19 cellular contexts compared by ENCODE assay signal in genomic region chr16:86946981-86947380, GRCh38.
DNase-seq lines count a peak whose midpoint lies in the region; ATAC-seq, FAIRE-seq and TF ChIP-seq lines count a peak whose summit lies in the region.
"Had no signal": no experiment of that assay in that cellular context is flagged by ENCODE, and none has a peak within 500 bp of the region (broad histone marks: within the 10 kb centered on the region; RNA-seq: fewer than 3 reads in every experiment).

No MANE protein-coding gene starts in this region.

- H3K4me1 Mint-ChIP-seq in natural killer cell treated with Interleukin-12 subunit alpha and Interleukin-12 subunit beta and Interleukin-15 and Interleukin-18, amount 100 ng/mL, for 72 hours (ENCODE audit: low read depth in 2 of 2) = no peaks in the 10 kb centered on the region
- no peaks in the 10 kb centered on the region for H3K4me1 Mint-ChIP-seq in natural killer cell
- peaks cover 13% of the 10 kb centered on the region for H3K4me1 Mint-ChIP-seq in astrocyte (ENCODE audit: low read depth, unreplicated experiment)

- H3K4me3 Mint-ChIP-seq in natural killer cell treated with Interleukin-12 subunit alpha and Interleukin-12 subunit beta and Interleukin-15 and Interleukin-18, amount 100 ng/mL, for 72 hours = no peak overlapping the region
- no peak overlapping the region for H3K4me3 Mint-ChIP-seq in natural killer cell
- no peak overlapping the region for H3K4me3 Mint-ChIP-seq in astrocyte (ENCODE audit: unreplicated experiment)

- H3K27ac Mint-ChIP-seq in natural killer cell treated with Interleukin-12 subunit alpha and Interleukin-12 subunit beta and Interleukin-15 and Interleukin-18, amount 100 ng/mL, for 72 hours = no peak overlapping the region
- no peak overlapping the region for H3K27ac Mint-ChIP-seq in natural killer cell
- no peak overlapping the region for H3K27ac Mint-ChIP-seq in astrocyte (ENCODE audit: unreplicated experiment)

- no peak for FAIRE-seq in astrocyte (lab: Jason Lieb, UNC)
- FAIRE-seq: G401.6 had no signal

- H3K4me2 ChIP-seq in astrocyte (ENCODE audit: low read length) = peak overlapping the region; percentile 54
- H3K4me2 ChIP-seq in osteoblast (ENCODE audit: insufficient read depth, low read length) = no peak overlapping the region
- H3K4me2 ChIP-seq: BLaER1 treated with 17β-estradiol and CSF1 and Interleukin-3, amounts not matched to agents 10 nM and 100 nM had no signal

- H3K9me3 Mint-ChIP-seq in natural killer cell treated with Interleukin-12 subunit alpha and Interleukin-12 subunit beta and Interleukin-15 and Interleukin-18, amount 100 ng/mL, for 72 hours = no peaks in the 10 kb centered on the region
- H3K9me3 Mint-ChIP-seq in natural killer cell (no peaks in the 10 kb centered on the region), astrocyte (ENCODE audit: unreplicated experiment) (peaks cover 1% of the 10 kb centered on the region)

- H3K9me3 ChIP-seq in astrocyte (ENCODE audit: insufficient read depth, low read depth, low read length) (peaks cover 5% of the 10 kb centered on the region), osteoblast (ENCODE audit: low read depth, low read length) (no peaks in the 10 kb centered on the region), aorta (ENCODE audit: control insufficient read depth, low read length) (no peaks in the 10 kb centered on the region)
- H3K9me3 ChIP-seq: BLaER1 treated with 17β-estradiol and CSF1 and Interleukin-3, amounts not matched to agents 10 nM and 100 nM; Peyer's patch had no signal

- peaks cover 6 to 8% of the 10 kb centered on the region in 2 donors for H3K27me3 Mint-ChIP-seq in natural killer cell treated with Interleukin-12 subunit alpha and Interleukin-12 subunit beta and Interleukin-15 and Interleukin-18, amount 100 ng/mL, for 72 hours
- peaks cover 0 to 2% of the 10 kb centered on the region in 2 donors for H3K27me3 Mint-ChIP-seq in natural killer cell (ENCODE audit: low read depth in 2 of 2)
- H3K27me3 Mint-ChIP-seq in astrocyte (ENCODE audit: low read depth, unreplicated experiment) = no peaks in the 10 kb centered on the region

- H3K27ac ChIP-seq in astrocyte (ENCODE audit: low read depth, low read length) (no peak overlapping the region), osteoblast (ENCODE audit: low read depth, low read length) (no peak overlapping the region), aorta (ENCODE audit: low read depth in 1 of 2, low read length in 2 of 2) (no peak overlapping the region)
- H3K27ac ChIP-seq: BLaER1 treated with 17β-estradiol and CSF1 and Interleukin-3, amounts not matched to agents 10 nM and 100 nM; Peyer's patch had no signal

- H3K36me3 ChIP-seq in astrocyte (ENCODE audit: insufficient read depth, low read length) = no peaks in the 10 kb centered on the region
- no peaks in the 10 kb centered on the region for H3K36me3 ChIP-seq in osteoblast (ENCODE audit: insufficient read depth, low read length)
- no peaks in the 10 kb centered on the region for H3K36me3 ChIP-seq in aorta (ENCODE audit: control insufficient read depth in 1 of 2, insufficient read depth in 2 of 2, low read length in 1 of 2)
- H3K36me3 ChIP-seq: BLaER1 treated with 17β-estradiol and CSF1 and Interleukin-3, amounts not matched to agents 10 nM and 100 nM; Peyer's patch had no signal

- H3K9ac ChIP-seq in astrocyte (ENCODE audit: low read length) = no peak overlapping the region
- H3K9ac ChIP-seq: BLaER1 treated with 17β-estradiol and CSF1 and Interleukin-3, amounts not matched to agents 10 nM and 100 nM had no signal

- H3K79me2 ChIP-seq in astrocyte (ENCODE audit: insufficient read depth, low read length) (peaks cover 12% of the 10 kb centered on the region), osteoblast (ENCODE audit: insufficient read depth, low read length) (no peaks in the 10 kb centered on the region)

- H3K36me3 Mint-ChIP-seq in natural killer cell treated with Interleukin-12 subunit alpha and Interleukin-12 subunit beta and Interleukin-15 and Interleukin-18, amount 100 ng/mL, for 72 hours = no peaks in the 10 kb centered on the region
- H3K36me3 Mint-ChIP-seq in natural killer cell (no peaks in the 10 kb centered on the region), astrocyte (ENCODE audit: low read depth, unreplicated experiment) (no peaks in the 10 kb centered on the region)

- H4K20me1 ChIP-seq in astrocyte (ENCODE audit: insufficient read depth, low read length) (no peaks in the 10 kb centered on the region), osteoblast (ENCODE audit: insufficient read depth, low read length) (no peaks in the 10 kb centered on the region)
- H4K20me1 ChIP-seq: BLaER1 treated with 17β-estradiol and CSF1 and Interleukin-3, amounts not matched to agents 10 nM and 100 nM had no signal

- H2AFZ ChIP-seq in astrocyte (ENCODE audit: low read depth, low read length) (no peak overlapping the region), osteoblast (ENCODE audit: low read length) (no peak overlapping the region)

- H3K4me1 ChIP-seq in astrocyte (ENCODE audit: insufficient read depth, low read length) = peaks cover 40% of the 10 kb centered on the region
- peaks cover 33% of the 10 kb centered on the region for H3K4me1 ChIP-seq in osteoblast (ENCODE audit: insufficient read depth, low read length)
- H3K4me1 ChIP-seq in aorta (ENCODE audit: control insufficient read depth in 1 of 2, insufficient read depth in 2 of 2, low read length in 2 of 2) = peaks cover 0 to 11% of the 10 kb centered on the region in 2 donors
- H3K4me1 ChIP-seq: Peyer's patch had no signal

- 97 to 99% methylated on average over 10 of the region's 10 CpGs for WGBS in aorta, 2 donors

- TF ChIP-seq CTCF in natural killer cell (IDR thresholded peaks at IDR 0.05) = no peak
- no peak for TF ChIP-seq CTCF in astrocyte (IDR thresholded peaks at IDR 0.05; ENCODE audit: insufficient read depth, low read depth, low read length)
- no peak for TF ChIP-seq CTCF in osteoblast (IDR thresholded peaks at IDR 0.05; ENCODE audit: extremely low read depth, low read depth, low read length)

- no peak for ATAC-seq in natural killer cell treated with Interleukin-12 subunit alpha and Interleukin-12 subunit beta and Interleukin-15 and Interleukin-18, amount 100 ng/mL, for 72 hours
- ATAC-seq in natural killer cell (no peak), aorta (ENCODE audit: low FRiP score) (no peak), GM21528 (IDR thresholded peaks at IDR 0.05; ENCODE audit: low FRiP score, unreplicated experiment) (no peak)

- H3K27me3 ChIP-seq in astrocyte (ENCODE audit: insufficient read depth, low read length) (no peaks in the 10 kb centered on the region), osteoblast (ENCODE audit: insufficient read depth, low read length) (no peaks in the 10 kb centered on the region), aorta (ENCODE audit: control insufficient read depth in 1 of 2, insufficient read depth in 2 of 2, low read length in 1 of 2) (no peaks in the 10 kb centered on the region)
- H3K27me3 ChIP-seq: BLaER1 treated with 17β-estradiol and CSF1 and Interleukin-3, amounts not matched to agents 10 nM and 100 nM; Peyer's patch had no signal

- peak; percentile 49 for DNase-seq in natural killer cell treated with Interleukin-12 subunit alpha and Interleukin-12 subunit beta and Interleukin-15 and Interleukin-18, amount 100 ng/mL, for 72 hours (ENCODE audit: low spot score)
- DNase-seq in natural killer cell (no peak), astrocyte (ENCODE audit: low read depth) (no peak), osteoblast (ENCODE audit: insufficient read length, low spot score, missing footprints) (peak; percentile 35), aorta (peak; percentile 21 to 43), NCI-H1105 treated with DMSO at 0.1 percent for 48 hours (lab: John Stamatoyannopoulos, UW) (no peak)
- DNase-seq in effector CD8-positive, alpha-beta T cell (lab: John Stamatoyannopoulos, UW) = no peak
- DNase-seq: DND-41, Karpas-422, MM.1S, NCI-H1930, NCI-H2171, NCI-H446 treated with DMSO at 0.1 percent for 48 hours, NCI-H748 treated with DMSO at 0.1 percent for 48 hours, SHP77 treated with DMSO at 0.1 percent for 48 hours had no signal

- intact Hi-C loops in natural killer cell (cut with micrococcal nuclease) (no loop called here), aorta (cut with DNase I) (no loop called here)

- H3K4me3 ChIP-seq in astrocyte (ENCODE audit: insufficient read depth, low read depth, low read length) (no peak overlapping the region), osteoblast (ENCODE audit: insufficient read depth, low read length) (no peak overlapping the region), aorta (ENCODE audit: low read length in 2 of 2) (no peak overlapping the region)
- H3K4me3 ChIP-seq: BLaER1 treated with 17β-estradiol and CSF1 and Interleukin-3, amounts not matched to agents 10 nM and 100 nM; Peyer's patch had no signal

Comparison
In these comparisons a context has a peak if more than half of its experiments do, and no peak if none do; other contexts are left out.
1. DNase-seq: peak in natural killer cell treated with Interleukin-12 subunit alpha and Interleukin-12 subunit beta and Interleukin-15 and Interleukin-18, amount 100 ng/mL, for 72 hours (single experiment), osteoblast (single experiment) and aorta (2 of 2); none in natural killer cell (single experiment), astrocyte (single experiment), effector CD8-positive, alpha-beta T cell (single experiment) and NCI-H1105 treated with DMSO at 0.1 percent for 48 hours (single experiment).